In genomic region chr5:160075073-160075472, GRCh38 we compare ENCODE assay signal across 17 cellular contexts. TPM values are rescaled to one million over a fixed set of nuclear protein-coding genes. Genes with fewer than 3 reads are reported as not detected.
DNase-seq lines count a peak whose midpoint lies in the region; ATAC-seq, FAIRE-seq and TF ChIP-seq lines count a peak whose summit lies in the region.
"Had no signal": no experiment of that assay in that cellular context is flagged by ENCODE, and none has a peak within 500 bp of the region (broad histone marks: within the 10 kb centered on the region; RNA-seq: fewer than 3 reads in every experiment).

No MANE protein-coding gene starts in this region.

- POLR2A ChIA-PET in HEK293 (lab: Yijun Ruan, JAX): no interaction called here

- no peaks in the 10 kb centered on the region for H3K9me2 ChIP-seq in MM.1S (replicated peaks; ENCODE audit: insufficient read depth, low read length)

- H3K4me1 ChIP-seq in CD4-positive, CD25-positive, alpha-beta regulatory T cell (ENCODE audit: control insufficient read depth, insufficient read depth, low read length, poor library complexity, severe bottlenecking): no peaks in the 10 kb centered on the region
- peaks cover 6% of the 10 kb centered on the region for H3K4me1 ChIP-seq in HEK293 (ENCODE audit: control insufficient read depth, insufficient read depth, low read length)
- H3K4me1 ChIP-seq in astrocyte (ENCODE audit: insufficient read depth, low read length): peaks cover 7% of the 10 kb centered on the region
- H3K4me1 ChIP-seq in MM.1S (ENCODE audit: low read length): no peaks in the 10 kb centered on the region

- peaks cover 0 to 1% (median 0%) of the 10 kb centered on the region in 7 donors for H3K9me3 Mint-ChIP-seq in CD4-positive, CD25-positive, alpha-beta regulatory T cell
- H3K9me3 Mint-ChIP-seq in astrocyte (ENCODE audit: unreplicated experiment): no peaks in the 10 kb centered on the region
- H3K9me3 Mint-ChIP-seq in endothelial cell (ENCODE audit: unreplicated experiment): no peaks in the 10 kb centered on the region
- H3K9me3 Mint-ChIP-seq: CD4-positive, alpha-beta T cell; H9 had no signal

- no peak for TF ChIP-seq CTCF in HEK293 (tag by site-specific recombination; IDR thresholded peaks at IDR 0.05)
- TF ChIP-seq CTCF in astrocyte (IDR thresholded peaks at IDR 0.05; ENCODE audit: insufficient read depth, low read depth, low read length): no peak
- no peak for TF ChIP-seq CTCF in endothelial cell (IDR thresholded peaks at IDR 0.05; ENCODE audit: unreplicated experiment)
- no peak for TF ChIP-seq CTCF in MM.1S (IDR thresholded peaks at IDR 0.05; ENCODE audit: low read length)

- H3K27me3 Mint-ChIP-seq in CD4-positive, CD25-positive, alpha-beta regulatory T cell: no peaks in the 10 kb centered on the region
- H3K27me3 Mint-ChIP-seq in astrocyte (ENCODE audit: low read depth, unreplicated experiment): no peaks in the 10 kb centered on the region
- peaks cover 3% of the 10 kb centered on the region for H3K27me3 Mint-ChIP-seq in endothelial cell (ENCODE audit: unreplicated experiment)
- H3K27me3 Mint-ChIP-seq: CD4-positive, alpha-beta T cell had no signal

- peaks cover 13% of the 10 kb centered on the region for H3K36me3 Mint-ChIP-seq in CD4-positive, CD25-positive, alpha-beta regulatory T cell
- H3K36me3 Mint-ChIP-seq in astrocyte (ENCODE audit: low read depth, unreplicated experiment) (no peaks in the 10 kb centered on the region), endothelial cell (ENCODE audit: low read depth, unreplicated experiment) (no peaks in the 10 kb centered on the region)

- H3K27ac Mint-ChIP-seq in CD4-positive, CD25-positive, alpha-beta regulatory T cell: peak overlapping the region in 2 of 3 donors; percentile 4 to 41
- H3K27ac Mint-ChIP-seq in astrocyte (ENCODE audit: unreplicated experiment) (peak overlapping the region; percentile 58), endothelial cell (ENCODE audit: unreplicated experiment) (peak overlapping the region; percentile 52)
- H3K27ac Mint-ChIP-seq: CD4-positive, alpha-beta T cell had no signal

- H3K4me3 Mint-ChIP-seq in CD4-positive, CD25-positive, alpha-beta regulatory T cell: no peak overlapping the region
- H3K4me3 Mint-ChIP-seq in astrocyte (ENCODE audit: unreplicated experiment) (peak overlapping the region; percentile 20), endothelial cell (ENCODE audit: unreplicated experiment) (no peak overlapping the region)
- H3K4me3 Mint-ChIP-seq: CD4-positive, alpha-beta T cell; H9 had no signal

- H3K27me3 ChIP-seq in CD4-positive, CD25-positive, alpha-beta regulatory T cell (ENCODE audit: control insufficient read depth, insufficient read depth, low read length): no peaks in the 10 kb centered on the region
- H3K27me3 ChIP-seq in astrocyte (ENCODE audit: insufficient read depth, low read length) (no peaks in the 10 kb centered on the region), MM.1S (replicated peaks; ENCODE audit: insufficient read depth, low read length) (no peaks in the 10 kb centered on the region)
- H3K27me3 ChIP-seq: BLaER1 treated with 17β-estradiol and CSF1 and Interleukin-3, amounts not matched to agents 10 nM and 100 nM had no signal

- no peak overlapping the region for H3K4me3 ChIP-seq in CD4-positive, CD25-positive, alpha-beta regulatory T cell (ENCODE audit: low read depth, low read length)
- H3K4me3 ChIP-seq in HEK293 (ENCODE audit: low read depth, low read length) (no peak overlapping the region), astrocyte (ENCODE audit: insufficient read depth, low read depth, low read length) (no peak overlapping the region), MM.1S (ENCODE audit: low read length) (no peak overlapping the region)
- H3K4me3 ChIP-seq: BLaER1 treated with 17β-estradiol and CSF1 and Interleukin-3, amounts not matched to agents 10 nM and 100 nM had no signal

- H3K4me2 ChIP-seq in astrocyte (ENCODE audit: low read length): no peak overlapping the region
- H3K4me2 ChIP-seq in MM.1S (ENCODE audit: low read depth, low read length): no peak overlapping the region
- H3K4me2 ChIP-seq: BLaER1 treated with 17β-estradiol and CSF1 and Interleukin-3, amounts not matched to agents 10 nM and 100 nM had no signal

- H2AFZ ChIP-seq in astrocyte (ENCODE audit: low read depth, low read length) (no peak overlapping the region), MM.1S (ENCODE audit: low read length) (no peak overlapping the region)

- no peak for ATAC-seq in CD4-positive, CD25-positive, alpha-beta regulatory T cell (ENCODE audit: low read depth in 2 of 2)
- ATAC-seq in GM21619 (IDR thresholded peaks at IDR 0.05; ENCODE audit: unreplicated experiment): no peak

- no peaks in the 10 kb centered on the region for H3K9me3 ChIP-seq in CD4-positive, CD25-positive, alpha-beta regulatory T cell (ENCODE audit: control insufficient read depth in 2 of 2, low read length in 2 of 2)
- H3K9me3 ChIP-seq in HEK293 (ENCODE audit: control insufficient read depth, insufficient read depth, low read depth, low read length) (no peaks in the 10 kb centered on the region), astrocyte (ENCODE audit: insufficient read depth, low read depth, low read length) (no peaks in the 10 kb centered on the region), MM.1S (replicated peaks; ENCODE audit: insufficient read depth, low read length) (no peaks in the 10 kb centered on the region)
- H3K9me3 ChIP-seq: BLaER1 treated with 17β-estradiol and CSF1 and Interleukin-3, amounts not matched to agents 10 nM and 100 nM had no signal

- peaks cover 0 to 5% (median 2%) of the 10 kb centered on the region in 4 donors for H3K4me1 Mint-ChIP-seq in CD4-positive, CD25-positive, alpha-beta regulatory T cell
- H3K4me1 Mint-ChIP-seq in astrocyte (ENCODE audit: low read depth, unreplicated experiment) (peaks cover 5% of the 10 kb centered on the region), endothelial cell (ENCODE audit: unreplicated experiment) (peaks cover 49% of the 10 kb centered on the region)

- H3K36me3 ChIP-seq in CD4-positive, CD25-positive, alpha-beta regulatory T cell (ENCODE audit: control insufficient read depth, insufficient read depth, low read length): peaks cover 9% of the 10 kb centered on the region
- H3K36me3 ChIP-seq in HEK293 (ENCODE audit: control insufficient read depth in 2 of 2, insufficient read depth in 1 of 2, low read length in 2 of 2) (peaks cover 0 to 6% of the 10 kb centered on the region in 2 experiments; a peak in 2 of 3 replicates), astrocyte (ENCODE audit: insufficient read depth, low read length) (peaks cover 4% of the 10 kb centered on the region), MM.1S (replicated peaks; ENCODE audit: insufficient read depth, low read length) (no peaks in the 10 kb centered on the region)

- H4K20me1 ChIP-seq in astrocyte (ENCODE audit: insufficient read depth, low read length) (no peaks in the 10 kb centered on the region), MM.1S (ENCODE audit: insufficient read depth, low read length) (no peaks in the 10 kb centered on the region)
- H4K20me1 ChIP-seq: BLaER1 treated with 17β-estradiol and CSF1 and Interleukin-3, amounts not matched to agents 10 nM and 100 nM had no signal

- no peak for DNase-seq in CD4-positive, CD25-positive, alpha-beta regulatory T cell
- DNase-seq in astrocyte (ENCODE audit: low read depth) (peak; percentile 49), endothelial cell (ENCODE audit: low spot score) (no peak), MM.1S (no peak), SKM-1 (lab: John Stamatoyannopoulos, UW; ENCODE audit: unreplicated experiment) (no peak), OCI-M1 (lab: John Stamatoyannopoulos, UW) (no peak)
- DNase-seq: ACHN; CD4-positive, alpha-beta T cell; DMS79; EL; GOT3; H9 had no signal

- no peak overlapping the region for H3K9ac ChIP-seq in astrocyte (ENCODE audit: low read length)
- H3K9ac ChIP-seq in MM.1S (ENCODE audit: low read length): no peak overlapping the region
- H3K9ac ChIP-seq: BLaER1 treated with 17β-estradiol and CSF1 and Interleukin-3, amounts not matched to agents 10 nM and 100 nM had no signal

- no peaks in the 10 kb centered on the region for H3F3A ChIP-seq in MM.1S (ENCODE audit: insufficient read depth, low read length)

- H3K79me2 ChIP-seq in astrocyte (ENCODE audit: insufficient read depth, low read length) (no peaks in the 10 kb centered on the region), MM.1S (ENCODE audit: low read length) (no peaks in the 10 kb centered on the region)

- no peak overlapping the region for H3K27ac ChIP-seq in CD4-positive, CD25-positive, alpha-beta regulatory T cell (ENCODE audit: insufficient read depth, low read length, poor library complexity, severe bottlenecking)
- H3K27ac ChIP-seq in HEK293 (ENCODE audit: extremely low read depth, low read depth, low read length) (no peak overlapping the region), astrocyte (ENCODE audit: low read depth, low read length) (no peak overlapping the region), MM.1S (ENCODE audit: low read length) (no peak overlapping the region)
- H3K27ac ChIP-seq: BLaER1 treated with 17β-estradiol and CSF1 and Interleukin-3, amounts not matched to agents 10 nM and 100 nM; HL-60 had no signal

- CTCF ChIA-PET in HEK293 (lab: Yijun Ruan, JAX): no interaction called here

- FAIRE-seq in astrocyte (lab: Jason Lieb, UNC): no peak
- FAIRE-seq: GM12891 had no signal

TF ChIP-seq in HEK293, 187 proteins besides CTCF, POLR2A, EP300 and RAD21:
- no peak for TF ChIP-seq ZNF555 (tag by site-specific recombination; conservative IDR thresholded peaks at IDR 0.05)
- TF ChIP-seq, protein P1, sequence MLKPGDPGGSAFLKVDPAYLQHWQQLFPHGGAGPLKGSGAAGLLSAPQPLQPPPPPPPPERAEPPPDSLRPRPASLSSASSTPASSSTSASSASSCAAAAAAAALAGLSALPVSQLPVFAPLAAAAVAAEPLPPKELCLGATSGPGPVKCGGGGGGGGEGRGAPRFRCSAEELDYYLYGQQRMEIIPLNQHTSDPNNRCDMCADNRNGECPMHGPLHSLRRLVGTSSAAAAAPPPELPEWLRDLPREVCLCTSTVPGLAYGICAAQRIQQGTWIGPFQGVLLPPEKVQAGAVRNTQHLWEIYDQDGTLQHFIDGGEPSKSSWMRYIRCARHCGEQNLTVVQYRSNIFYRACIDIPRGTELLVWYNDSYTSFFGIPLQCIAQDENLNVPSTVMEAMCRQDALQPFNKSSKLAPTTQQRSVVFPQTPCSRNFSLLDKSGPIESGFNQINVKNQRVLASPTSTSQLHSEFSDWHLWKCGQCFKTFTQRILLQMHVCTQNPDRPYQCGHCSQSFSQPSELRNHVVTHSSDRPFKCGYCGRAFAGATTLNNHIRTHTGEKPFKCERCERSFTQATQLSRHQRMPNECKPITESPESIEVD (tag by site-specific recombination; IDR thresholded peaks at IDR 0.05): peak; percentile 40; the same call in 1 of the 2 replicates

RNA-seq across cellular contexts. Expression of gene PWWP2A, which starts 44.2 kb away (rescaled TPM):
- 28.2 TPM for total RNA-seq in CD4-positive, CD25-positive, alpha-beta regulatory T cell
- 10 to 100 TPM; 22.9 to 35.0 (median 24.0) TPM for polyA plus RNA-seq in CD4-positive, CD25-positive, alpha-beta regulatory T cell
- total RNA-seq in astrocyte (18.4 and 19.6 TPM in 2 replicates), endothelial cell (ENCODE audit: unreplicated experiment) (49.2 TPM)
